ENCODE assay signal across 1 cellular context in the genomic region with DNA sequence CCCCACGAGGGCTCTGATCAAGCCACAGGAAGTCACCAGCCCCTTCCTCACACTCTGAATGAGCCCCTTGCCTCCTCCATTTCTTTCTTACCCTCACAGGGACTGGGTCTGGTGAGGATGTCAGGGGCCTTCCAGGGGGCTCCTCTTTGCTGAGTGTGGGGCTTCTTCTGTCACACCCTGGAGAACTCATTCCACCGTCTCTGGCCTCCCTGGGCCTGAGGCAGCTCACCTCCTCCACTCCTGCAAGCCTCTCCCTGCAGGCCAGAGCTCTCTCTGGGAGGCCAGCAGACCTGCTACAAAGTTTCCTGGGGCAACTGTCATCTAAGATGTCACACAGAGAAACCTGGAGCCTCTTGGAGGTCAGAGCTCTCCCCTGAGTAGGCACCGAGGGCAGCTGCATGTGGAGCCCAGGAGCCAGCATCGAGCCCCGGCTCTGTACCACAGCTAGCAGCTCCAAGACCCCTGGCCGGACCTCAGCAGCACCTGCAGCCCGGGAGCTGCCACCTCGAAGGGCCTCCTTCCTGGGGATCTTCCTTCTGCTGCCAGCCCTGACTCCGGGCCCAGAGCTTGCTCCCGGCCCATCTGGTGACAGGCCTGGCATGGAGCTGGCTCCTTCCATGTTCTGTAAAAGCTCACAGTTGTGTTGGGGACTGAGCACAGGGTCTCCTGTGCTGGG.
TF ChIP-seq lines count a peak whose summit lies in the region.

No MANE protein-coding gene starts in this region.

TF ChIP-seq in HCT116, 20 proteins besides CTCF, POLR2A, EP300 and RAD21 (continued from another document):
- TF ChIP-seq ELF1 (IDR thresholded peaks at IDR 0.05; ENCODE audit: borderline replicate concordance, low read depth) (no peak), CEBPB (IDR thresholded peaks at IDR 0.05; ENCODE audit: low read depth) (no peak), EZH2phosphoT487 (IDR thresholded peaks at IDR 0.05; ENCODE audit: borderline replicate concordance) (no peak), EGR1 (IDR thresholded peaks at IDR 0.05; ENCODE audit: low read depth) (no peak), FOSL1 (IDR thresholded peaks at IDR 0.05; ENCODE audit: low read depth) (no peak)
- TF ChIP-seq, protein P1, sequence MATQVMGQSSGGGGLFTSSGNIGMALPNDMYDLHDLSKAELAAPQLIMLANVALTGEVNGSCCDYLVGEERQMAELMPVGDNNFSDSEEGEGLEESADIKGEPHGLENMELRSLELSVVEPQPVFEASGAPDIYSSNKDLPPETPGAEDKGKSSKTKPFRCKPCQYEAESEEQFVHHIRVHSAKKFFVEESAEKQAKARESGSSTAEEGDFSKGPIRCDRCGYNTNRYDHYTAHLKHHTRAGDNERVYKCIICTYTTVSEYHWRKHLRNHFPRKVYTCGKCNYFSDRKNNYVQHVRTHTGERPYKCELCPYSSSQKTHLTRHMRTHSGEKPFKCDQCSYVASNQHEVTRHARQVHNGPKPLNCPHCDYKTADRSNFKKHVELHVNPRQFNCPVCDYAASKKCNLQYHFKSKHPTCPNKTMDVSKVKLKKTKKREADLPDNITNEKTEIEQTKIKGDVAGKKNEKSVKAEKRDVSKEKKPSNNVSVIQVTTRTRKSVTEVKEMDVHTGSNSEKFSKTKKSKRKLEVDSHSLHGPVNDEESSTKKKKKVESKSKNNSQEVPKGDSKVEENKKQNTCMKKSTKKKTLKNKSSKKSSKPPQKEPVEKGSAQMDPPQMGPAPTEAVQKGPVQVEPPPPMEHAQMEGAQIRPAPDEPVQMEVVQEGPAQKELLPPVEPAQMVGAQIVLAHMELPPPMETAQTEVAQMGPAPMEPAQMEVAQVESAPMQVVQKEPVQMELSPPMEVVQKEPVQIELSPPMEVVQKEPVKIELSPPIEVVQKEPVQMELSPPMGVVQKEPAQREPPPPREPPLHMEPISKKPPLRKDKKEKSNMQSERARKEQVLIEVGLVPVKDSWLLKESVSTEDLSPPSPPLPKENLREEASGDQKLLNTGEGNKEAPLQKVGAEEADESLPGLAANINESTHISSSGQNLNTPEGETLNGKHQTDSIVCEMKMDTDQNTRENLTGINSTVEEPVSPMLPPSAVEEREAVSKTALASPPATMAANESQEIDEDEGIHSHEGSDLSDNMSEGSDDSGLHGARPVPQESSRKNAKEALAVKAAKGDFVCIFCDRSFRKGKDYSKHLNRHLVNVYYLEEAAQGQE (IDR thresholded peaks at IDR 0.05; ENCODE audit: low read depth) = no peak
- TF ChIP-seq, protein P2, sequence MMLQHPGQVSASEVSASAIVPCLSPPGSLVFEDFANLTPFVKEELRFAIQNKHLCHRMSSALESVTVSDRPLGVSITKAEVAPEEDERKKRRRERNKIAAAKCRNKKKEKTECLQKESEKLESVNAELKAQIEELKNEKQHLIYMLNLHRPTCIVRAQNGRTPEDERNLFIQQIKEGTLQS (IDR thresholded peaks at IDR 0.05) = no peak
- TF ChIP-seq, protein P3, sequence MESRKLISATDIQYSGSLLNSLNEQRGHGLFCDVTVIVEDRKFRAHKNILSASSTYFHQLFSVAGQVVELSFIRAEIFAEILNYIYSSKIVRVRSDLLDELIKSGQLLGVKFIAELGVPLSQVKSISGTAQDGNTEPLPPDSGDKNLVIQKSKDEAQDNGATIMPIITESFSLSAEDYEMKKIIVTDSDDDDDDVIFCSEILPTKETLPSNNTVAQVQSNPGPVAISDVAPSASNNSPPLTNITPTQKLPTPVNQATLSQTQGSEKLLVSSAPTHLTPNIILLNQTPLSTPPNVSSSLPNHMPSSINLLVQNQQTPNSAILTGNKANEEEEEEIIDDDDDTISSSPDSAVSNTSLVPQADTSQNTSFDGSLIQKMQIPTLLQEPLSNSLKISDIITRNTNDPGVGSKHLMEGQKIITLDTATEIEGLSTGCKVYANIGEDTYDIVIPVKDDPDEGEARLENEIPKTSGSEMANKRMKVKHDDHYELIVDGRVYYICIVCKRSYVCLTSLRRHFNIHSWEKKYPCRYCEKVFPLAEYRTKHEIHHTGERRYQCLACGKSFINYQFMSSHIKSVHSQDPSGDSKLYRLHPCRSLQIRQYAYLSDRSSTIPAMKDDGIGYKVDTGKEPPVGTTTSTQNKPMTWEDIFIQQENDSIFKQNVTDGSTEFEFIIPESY (IDR thresholded peaks at IDR 0.05; ENCODE audit: extremely low read depth, insufficient replicate concordance, low read length) = no peak
- TF ChIP-seq, protein P4, sequence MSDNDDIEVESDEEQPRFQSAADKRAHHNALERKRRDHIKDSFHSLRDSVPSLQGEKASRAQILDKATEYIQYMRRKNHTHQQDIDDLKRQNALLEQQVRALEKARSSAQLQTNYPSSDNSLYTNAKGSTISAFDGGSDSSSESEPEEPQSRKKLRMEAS (IDR thresholded peaks at IDR 0.05) = no peak
